Comparison of ENCODE assay signal across 8 cellular contexts in genomic region chr2:224584111-224584764, GRCh38. TPM values are rescaled to one million over a fixed set of nuclear protein-coding genes. Genes with fewer than 3 reads are reported as not detected.
DNase-seq lines count a peak whose midpoint lies in the region; ATAC-seq and TF ChIP-seq lines count a peak whose summit lies in the region.

No MANE protein-coding gene starts in this region.

- no peaks in the 10 kb centered on the region for H3K9me3 ChIP-seq in ectodermal cell (ENCODE audit: control insufficient read depth, low read length)

- no peaks in the 10 kb centered on the region for H3K27me3 ChIP-seq in HL-60 (ENCODE audit: insufficient read depth, poor library complexity, severe bottlenecking)
- H3K27me3 ChIP-seq in ectodermal cell (ENCODE audit: control insufficient read depth, insufficient read depth, low read length, poor library complexity, severe bottlenecking) = no peaks in the 10 kb centered on the region

- WGBS in ectodermal cell, 2 experiments = 0% methylated on average over 45 of the region's 45 CpGs

- peak; percentile 29 for DNase-seq in AG08396 (ENCODE audit: low spot score)
- peak in 1 of 2 experiments; percentile 75 for DNase-seq in HL-60 (ENCODE audit: low read depth in 1 of 2, low spot score in 1 of 2)
- DNase-seq in medulla oblongata (ENCODE audit: extremely low spot score) = peak; percentile 58
- peak in 29 of 49 donors; percentile 2 to 59 (median 15) for DNase-seq in substantia nigra (lab: John Stamatoyannopoulos, UW)
- DNase-seq in NCI-H1092 (lab: John Stamatoyannopoulos, UW) = no peak

- peak; percentile 0 for ATAC-seq in GM18907 (IDR thresholded peaks at IDR 0.05; ENCODE audit: unreplicated experiment)

- no peaks in the 10 kb centered on the region for H3K36me3 ChIP-seq in ectodermal cell (ENCODE audit: control insufficient read depth, insufficient read depth, low read length)

- H3K4me1 ChIP-seq in ectodermal cell (ENCODE audit: control insufficient read depth, insufficient read depth, low read length) = peaks cover 8% of the 10 kb centered on the region

- TF ChIP-seq CTCF in HL-60 (IDR thresholded peaks at IDR 0.05; ENCODE audit: insufficient read depth, low read length) (no peak), VCaP (conservative IDR thresholded peaks at IDR 0.05) (no peak)

- H3K27ac ChIP-seq in HL-60 (replicated peaks) (peak overlapping the region; percentile 78), VCaP (peak overlapping the region; percentile 100), ectodermal cell (ENCODE audit: insufficient read depth, low read depth, low read length, poor library complexity, severe bottlenecking) (no peak overlapping the region), substantia nigra (ENCODE audit: low read depth, low read length, poor library complexity, severe bottlenecking) (peak overlapping the region; percentile 64)

- H3K4me3 ChIP-seq in HL-60 (replicated peaks; ENCODE audit: insufficient read depth, low read length) = peak overlapping the region; percentile 96
- H3K4me3 ChIP-seq in ectodermal cell (ENCODE audit: insufficient read depth, low read depth, low read length) = peak overlapping the region; percentile 75

RNA-seq across cellular contexts. Expression of gene CUL3, which starts 0.9 kb away (rescaled TPM):
- polyA plus RNA-seq in ectodermal cell (2013, experiment 1 of 4) = 130 TPM
- polyA plus RNA-seq in ectodermal cell (2013, experiment 2 of 4) = 132 TPM
- 101 TPM for polyA plus RNA-seq in ectodermal cell (2013, experiment 3 of 4)
- 107 TPM for polyA plus RNA-seq in ectodermal cell (2013, experiment 4 of 4)
